ENCODE assay signal across 11 cellular contexts in genomic region chr22:45218974-45219373, GRCh38. TPM values are rescaled to one million over a fixed set of nuclear protein-coding genes. Genes with fewer than 3 reads are reported as not detected.
A peak's percentile ranks its signal among the peaks of the same experiment; 100 is the strongest.
DNase-seq lines count a peak whose midpoint lies in the region; ATAC-seq, FAIRE-seq and TF ChIP-seq lines count a peak whose summit lies in the region.
"Had no signal": no experiment of that assay in that cellular context is flagged by ENCODE, and none has a peak within 500 bp of the region (broad histone marks: within the 10 kb centered on the region; RNA-seq: fewer than 3 reads in every experiment).

No MANE protein-coding gene starts in this region.

- DNase-seq in CD14-positive monocyte (ENCODE audit: low spot score) (no peak), GM19239 (ENCODE audit: insufficient read length, low spot score) (peak; percentile 41), RCC 7860 (ENCODE audit: low spot score) (peak; percentile 4), kidney tubule cell (ENCODE audit: low spot score) (peak; percentile 35), omental fat pad (ENCODE audit: low spot score) (no peak), iPS-NIHi7 (ENCODE audit: extremely low spot score) (no peak), left lobe of liver (ENCODE audit: low spot score) (no peak)
- DNase-seq: GM23248, upper lobe of left lung had no signal

- no peak for ATAC-seq in omental fat pad (ENCODE audit: low FRiP score)
- no peak for ATAC-seq in left lobe of liver
- no peak for ATAC-seq in esophagus mucosa

- H3K27me3 Mint-ChIP-seq in CD14-positive monocyte (ENCODE audit: low read depth in 3 of 3): peaks cover 0 to 3% (median 0%) of the 10 kb centered on the region in 3 donors
- H3K27me3 Mint-ChIP-seq: brain had no signal

- peaks cover 11 to 36% of the 10 kb centered on the region in 2 donors for H3K36me3 Mint-ChIP-seq in CD14-positive monocyte

- peak overlapping the region; percentile 55 to 84 (median 76) for H3K27ac Mint-ChIP-seq in CD14-positive monocyte
- H3K27ac Mint-ChIP-seq: brain had no signal

- no peak overlapping the region for H3K4me3 Mint-ChIP-seq in CD14-positive monocyte
- H3K4me3 Mint-ChIP-seq: brain had no signal

- peaks cover 80% of the 10 kb centered on the region for H3K4me1 Mint-ChIP-seq in CD14-positive monocyte

- no peak for TF ChIP-seq CTCF in CD14-positive monocyte (IDR thresholded peaks at IDR 0.05)
- no peak for TF ChIP-seq CTCF in omental fat pad (IDR thresholded peaks at IDR 0.05)

- H3K9me3 Mint-ChIP-seq in CD14-positive monocyte: no peaks in the 10 kb centered on the region
- H3K9me3 Mint-ChIP-seq: brain had no signal

- peak; percentile 98 for FAIRE-seq in GM19239 (lab: Jason Lieb, UNC)
- FAIRE-seq in RCC 7860 (lab: Jason Lieb, UNC): no peak

- intact Hi-C loops in CD14-positive monocyte (cut with micrococcal nuclease): no loop called here

RNA-seq across cellular contexts. Expression of gene KIAA0930, which starts 21.7 kb away (rescaled TPM):
- 10 to 100 TPM; 14.0 to 15.6 TPM for polyA plus RNA-seq in CD14-positive monocyte
- total RNA-seq in omental fat pad (10 to 100 TPM; 27.4 to 58.8 (median 50.2) TPM), left lobe of liver (44.2 TPM), esophagus mucosa (45.4 TPM)

RNA-seq across cellular contexts. Expression of gene NUP50, which starts 55.2 kb away (rescaled TPM):
- polyA plus RNA-seq in CD14-positive monocyte: 10 to 100 TPM; 23.4 to 28.4 TPM
- total RNA-seq in omental fat pad: 10 to 100 TPM; 33.9 to 66.5 (median 57.7) TPM
- total RNA-seq in left lobe of liver: 31.7 TPM
- 67.8 TPM for total RNA-seq in esophagus mucosa

Comparison
In these comparisons a context has a peak if more than half of its experiments do, and no peak if none do; other contexts are left out.
1. DNase-seq: peak in GM19239 (single experiment), RCC 7860 (single experiment) and kidney tubule cell (single experiment); none in CD14-positive monocyte (single experiment), omental fat pad (single experiment), iPS-NIHi7 (single experiment) and left lobe of liver (single experiment).